ENCODE assay signal across 1 cellular context in genomic region chr19:17469371-17470203, GRCh38.
TF ChIP-seq lines count a peak whose summit lies in the region.

No MANE protein-coding gene starts in this region.

TF ChIP-seq in SK-N-SH, 30 proteins besides CTCF, POLR2A, EP300 and RAD21 (continued from another document):
- no peak for TF ChIP-seq NFIC (IDR thresholded peaks at IDR 0.05; ENCODE audit: borderline replicate concordance)
- no peak for TF ChIP-seq POLR2AphosphoS5 (IDR thresholded peaks at IDR 0.05; ENCODE audit: low read depth, low read length)
- TF ChIP-seq CHD2 (IDR thresholded peaks at IDR 0.05; ENCODE audit: low read length, partially characterized antibody): peak; percentile 29
- no peak for TF ChIP-seq USF2 (IDR thresholded peaks at IDR 0.05; ENCODE audit: borderline replicate concordance, low read depth, low read length)
- no peak for TF ChIP-seq IRF3 (IDR thresholded peaks at IDR 0.05; ENCODE audit: low read depth, low read length)
- TF ChIP-seq GABPA (IDR thresholded peaks at IDR 0.05; ENCODE audit: low read depth): no peak
- 0 out of 2 replicates have a peak, but pooled peaks have one; percentile 26 for TF ChIP-seq TAF1 (IDR thresholded peaks at IDR 0.05; ENCODE audit: borderline replicate concordance, low read depth, low read length)
- no peak; the same call in 1 of the 2 replicates for TF ChIP-seq RCOR1 (IDR thresholded peaks at IDR 0.05; ENCODE audit: low read length)
- TF ChIP-seq, protein P1, sequence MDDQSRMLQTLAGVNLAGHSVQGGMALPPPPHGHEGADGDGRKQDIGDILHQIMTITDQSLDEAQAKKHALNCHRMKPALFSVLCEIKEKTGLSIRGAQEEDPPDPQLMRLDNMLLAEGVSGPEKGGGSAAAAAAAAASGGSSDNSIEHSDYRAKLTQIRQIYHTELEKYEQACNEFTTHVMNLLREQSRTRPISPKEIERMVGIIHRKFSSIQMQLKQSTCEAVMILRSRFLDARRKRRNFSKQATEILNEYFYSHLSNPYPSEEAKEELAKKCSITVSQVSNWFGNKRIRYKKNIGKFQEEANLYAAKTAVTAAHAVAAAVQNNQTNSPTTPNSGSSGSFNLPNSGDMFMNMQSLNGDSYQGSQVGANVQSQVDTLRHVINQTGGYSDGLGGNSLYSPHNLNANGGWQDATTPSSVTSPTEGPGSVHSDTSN (IDR thresholded peaks at IDR 0.05): peak; percentile 97
- TF ChIP-seq, protein P2, sequence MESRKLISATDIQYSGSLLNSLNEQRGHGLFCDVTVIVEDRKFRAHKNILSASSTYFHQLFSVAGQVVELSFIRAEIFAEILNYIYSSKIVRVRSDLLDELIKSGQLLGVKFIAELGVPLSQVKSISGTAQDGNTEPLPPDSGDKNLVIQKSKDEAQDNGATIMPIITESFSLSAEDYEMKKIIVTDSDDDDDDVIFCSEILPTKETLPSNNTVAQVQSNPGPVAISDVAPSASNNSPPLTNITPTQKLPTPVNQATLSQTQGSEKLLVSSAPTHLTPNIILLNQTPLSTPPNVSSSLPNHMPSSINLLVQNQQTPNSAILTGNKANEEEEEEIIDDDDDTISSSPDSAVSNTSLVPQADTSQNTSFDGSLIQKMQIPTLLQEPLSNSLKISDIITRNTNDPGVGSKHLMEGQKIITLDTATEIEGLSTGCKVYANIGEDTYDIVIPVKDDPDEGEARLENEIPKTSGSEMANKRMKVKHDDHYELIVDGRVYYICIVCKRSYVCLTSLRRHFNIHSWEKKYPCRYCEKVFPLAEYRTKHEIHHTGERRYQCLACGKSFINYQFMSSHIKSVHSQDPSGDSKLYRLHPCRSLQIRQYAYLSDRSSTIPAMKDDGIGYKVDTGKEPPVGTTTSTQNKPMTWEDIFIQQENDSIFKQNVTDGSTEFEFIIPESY (IDR thresholded peaks at IDR 0.05; ENCODE audit: borderline replicate concordance, low read depth): no peak
- TF ChIP-seq NRF1 (IDR thresholded peaks at IDR 0.05; ENCODE audit: low read depth, low read length): no peak
- no peak for TF ChIP-seq TCF12 (IDR thresholded peaks at IDR 0.05)
- TF ChIP-seq MEF2A (IDR thresholded peaks at IDR 0.05; ENCODE audit: borderline replicate concordance, low read depth): no peak
- no peak for TF ChIP-seq FOXJ3 (CRISPR knock-in tag; IDR thresholded peaks at IDR 0.05)
- TF ChIP-seq REST (IDR thresholded peaks at IDR 0.05; ENCODE audit: low read depth, low read length): no peak
- no peak for TF ChIP-seq YY1 (IDR thresholded peaks at IDR 0.05; ENCODE audit: low read depth)
- TF ChIP-seq GATA2 (CRISPR knock-in tag; IDR thresholded peaks at IDR 0.05): no peak
- no peak for TF ChIP-seq ELF1 (IDR thresholded peaks at IDR 0.05)
- peak; percentile 43; the same call in 1 of the 2 replicates for TF ChIP-seq USF1 (IDR thresholded peaks at IDR 0.05; ENCODE audit: borderline replicate concordance, low read depth)
- TF ChIP-seq EZH2phosphoT487 (IDR thresholded peaks at IDR 0.05; ENCODE audit: borderline replicate concordance, low read depth): no peak
- no peak for TF ChIP-seq RXRA (IDR thresholded peaks at IDR 0.05; ENCODE audit: borderline replicate concordance, low read depth)
